In genomic region chr6:29992792-29993191, GRCh38 we compare ENCODE assay signal across 16 cellular contexts. TPM values are rescaled to one million over a fixed set of nuclear protein-coding genes. Genes with fewer than 3 reads are reported as not detected.
A peak's percentile ranks its signal among the peaks of the same experiment; 100 is the strongest.
DNase-seq lines count a peak whose midpoint lies in the region; ATAC-seq and TF ChIP-seq lines count a peak whose summit lies in the region.
"Had no signal": no experiment of that assay in that cellular context is flagged by ENCODE, and none has a peak within 500 bp of the region (broad histone marks: within the 10 kb centered on the region; RNA-seq: fewer than 3 reads in every experiment).

No MANE protein-coding gene starts in this region.

- POLR2A ChIA-PET in RWPE1 (lab: Yijun Ruan, JAX; ENCODE audit: low non-redundant PET): interaction anchor here (0.6 to 0.7 kb wide), 2 partner anchors 13 to 282 kb away, joined by 3 read pairs; no protein-coding TSS in a partner anchor

- no peaks in the 10 kb centered on the region for H3K36me3 Mint-ChIP-seq in stimulated activated memory B cell treated with anti-CD40 and anti-IgM and Interleukin-4, amounts not matched to agents 10 μg/mL and 1 μg/mL and 100 μg/mL, for 72 hours
- H3K36me3 Mint-ChIP-seq: brain; CD4-positive, CD25-positive, alpha-beta regulatory T cell; T-cell had no signal

- CTCF ChIA-PET in RWPE1 (lab: Yijun Ruan, JAX): no interaction called here

- H3K27ac ChIP-seq in RWPE1: no peak overlapping the region
- no peak overlapping the region for H3K27ac ChIP-seq in heart right ventricle

- intact Hi-C loops in heart right ventricle (cut with DNase I): no loop called here

- WGBS in heart right ventricle, 2 donors: 75 to 90% methylated on average over 2 of the region's 2 CpGs

- H3K27me3 Mint-ChIP-seq in stimulated activated memory B cell treated with anti-CD40 and anti-IgM and Interleukin-4, amounts not matched to agents 10 μg/mL and 1 μg/mL and 100 μg/mL, for 72 hours: peaks cover 4% of the 10 kb centered on the region

- H3K4me3 ChIP-seq in AG10803 (ENCODE audit: low read length): no peak overlapping the region
- no peak overlapping the region for H3K4me3 ChIP-seq in heart right ventricle

- H3K9me3 ChIP-seq in heart right ventricle: no peaks in the 10 kb centered on the region

- no peaks in the 10 kb centered on the region for H3K4me1 Mint-ChIP-seq in stimulated activated memory B cell treated with anti-CD40 and anti-IgM and Interleukin-4, amounts not matched to agents 10 μg/mL and 1 μg/mL and 100 μg/mL, for 72 hours
- H3K4me1 Mint-ChIP-seq: brain; CD4-positive, CD25-positive, alpha-beta regulatory T cell; T-cell had no signal

- H3K36me3 ChIP-seq in heart right ventricle: no peaks in the 10 kb centered on the region

- no peak overlapping the region for H3K27ac Mint-ChIP-seq in stimulated activated memory B cell treated with anti-CD40 and anti-IgM and Interleukin-4, amounts not matched to agents 10 μg/mL and 1 μg/mL and 100 μg/mL, for 72 hours
- H3K27ac Mint-ChIP-seq: brain; CD4-positive, CD25-positive, alpha-beta regulatory T cell; IgD-negative memory B cell; T-cell had no signal

- H3K4me3 Mint-ChIP-seq in stimulated activated memory B cell treated with anti-CD40 and anti-IgM and Interleukin-4, amounts not matched to agents 10 μg/mL and 1 μg/mL and 100 μg/mL, for 72 hours: no peak overlapping the region
- H3K4me3 Mint-ChIP-seq: brain; CD4-positive, CD25-positive, alpha-beta regulatory T cell; IgD-negative memory B cell; T-cell had no signal

- DNase-seq in AG10803 (ENCODE audit: low read depth) (peak; percentile 36), GM04503 (ENCODE audit: low read depth) (peak; percentile 37), RWPE1 (ENCODE audit: low spot score) (peak; percentile 42), fibroblast of peridontal ligament (ENCODE audit: extremely low read depth) (peak; percentile 42), inferior parietal cortex (ENCODE audit: extremely low spot score) (no peak), heart right ventricle (no peak)
- DNase-seq: activated CD4-positive, CD25-positive, alpha-beta regulatory T cell treated with anti-CD3 and anti-CD28 coated beads, Interleukin-2, amount 50 U/mL, for 72 hours; CD4-positive, CD25-positive, alpha-beta regulatory T cell; effector CD4-positive, alpha-beta T cell; left colon; NCI-H1417; NCI-H2227 treated with DMSO at 0.1 percent for 48 hours; T-cell had no signal

- H3K27me3 ChIP-seq in heart right ventricle: peaks cover 0 to under 1% (median 0%) of the 10 kb centered on the region in 7 donors

- no peak for TF ChIP-seq CTCF in AG10803 (conservative IDR thresholded peaks at IDR 0.05; ENCODE audit: low read length)
- no peak for TF ChIP-seq CTCF in RWPE1 (conservative IDR thresholded peaks at IDR 0.05; ENCODE audit: low read depth)
- TF ChIP-seq CTCF in heart right ventricle (IDR thresholded peaks at IDR 0.05): no peak

- no peaks in the 10 kb centered on the region for H3K4me1 ChIP-seq in heart right ventricle

- H3K9me3 Mint-ChIP-seq in stimulated activated memory B cell treated with anti-CD40 and anti-IgM and Interleukin-4, amounts not matched to agents 10 μg/mL and 1 μg/mL and 100 μg/mL, for 72 hours: no peaks in the 10 kb centered on the region
- H3K9me3 Mint-ChIP-seq: brain; CD4-positive, CD25-positive, alpha-beta regulatory T cell; T-cell had no signal

- ATAC-seq in stimulated activated memory B cell treated with anti-CD40 and anti-IgM and Interleukin-4, amounts not matched to agents 10 μg/mL and 1 μg/mL and 100 μg/mL, for 72 hours: no peak
- no peak for ATAC-seq in heart right ventricle
- ATAC-seq: left colon, T-cell had no signal

RNA-seq across cellular contexts. Expression of gene HLA-A, which starts 50.5 kb away (rescaled TPM):
- 1,000 to 10,000 TPM in 1 of 10 donors, 100 to 1,000 TPM in 9; 218 to 1,594 (median 276) TPM for total RNA-seq in heart right ventricle
- 1,000 to 10,000 TPM in 1 of 2 donors, 100 to 1,000 TPM in 1; 450 to 1,261 TPM for polyA plus RNA-seq in heart right ventricle

Comparison
In these comparisons a context has a peak if more than half of its experiments do, and no peak if none do; other contexts are left out.
1. DNase-seq: peak in AG10803 (single experiment), GM04503 (single experiment), RWPE1 (single experiment) and fibroblast of peridontal ligament (single experiment); none in inferior parietal cortex (single experiment) and heart right ventricle (0 of 2).